23 cellular contexts compared by ENCODE assay signal in genomic region chr11:69878927-69879733, GRCh38. TPM values are rescaled to one million over a fixed set of nuclear protein-coding genes. Genes with fewer than 3 reads are reported as not detected.
"Had no signal": no experiment of that assay in that cellular context is flagged by ENCODE, and none has a peak within 500 bp of the region (broad histone marks: within the 10 kb centered on the region; RNA-seq: fewer than 3 reads in every experiment).

No MANE protein-coding gene starts in this region.

- H3K4me1 ChIP-seq: ascending aorta, heart left ventricle, psoas muscle, SJSA1, uterus had no signal

- ATAC-seq: activated CD4-positive, alpha-beta T cell treated with anti-CD3 and anti-CD28 coated beads for 36 hours; activated CD8-positive, alpha-beta T cell treated with anti-CD3 and anti-CD28 coated beads for 36 hours; heart left ventricle; naive thymus-derived CD4-positive, alpha-beta T cell; psoas muscle; stimulated activated naive CD8-positive, alpha-beta T cell treated with anti-CD3 and anti-CD28 coated beads, Interleukin-15, amount 100 ng/mL, for 72 hours; T-cell had no signal

- H3K27me3 ChIP-seq: ascending aorta, uterus had no signal

- H3K27ac ChIP-seq: ascending aorta, heart left ventricle, psoas muscle, SJSA1, thoracic aorta, uterus had no signal

- H3K4me3 ChIP-seq: ascending aorta, heart left ventricle, psoas muscle, SJSA1, thoracic aorta, uterus had no signal

- H3K27ac Mint-ChIP-seq: activated CD4-positive, alpha-beta T cell treated with anti-CD3 and anti-CD28 coated beads for 36 hours; activated CD8-positive, alpha-beta T cell treated with anti-CD3 and anti-CD28 coated beads for 36 hours; naive thymus-derived CD4-positive, alpha-beta T cell; stimulated activated naive CD8-positive, alpha-beta T cell treated with anti-CD3 and anti-CD28 coated beads, Interleukin-15, amount 100 ng/mL, for 72 hours; T-cell had no signal

- H3K36me3 ChIP-seq: ascending aorta, heart left ventricle, SJSA1, thoracic aorta, uterus had no signal

- H3K36me3 Mint-ChIP-seq: naive thymus-derived CD4-positive, alpha-beta T cell; T-cell had no signal

- H3K27me3 Mint-ChIP-seq: activated CD8-positive, alpha-beta T cell treated with anti-CD3 and anti-CD28 coated beads for 36 hours had no signal

- H3K4me1 Mint-ChIP-seq: activated CD4-positive, alpha-beta T cell treated with anti-CD3 and anti-CD28 coated beads for 36 hours; stimulated activated naive CD8-positive, alpha-beta T cell treated with anti-CD3 and anti-CD28 coated beads, Interleukin-15, amount 100 ng/mL, for 72 hours; T-cell had no signal

- DNase-seq: activated CD4-positive, alpha-beta T cell treated with anti-CD3 and anti-CD28 coated beads for 36 hours; activated CD8-positive, alpha-beta T cell treated with anti-CD3 and anti-CD28 coated beads for 36 hours; activated gamma-delta T cell; effector CD4-positive, alpha-beta T cell; naive thymus-derived CD4-positive, alpha-beta T cell; occipital lobe; psoas muscle; stimulated activated CD4-positive, alpha-beta T cell treated with anti-CD3 and anti-CD28 coated beads, Interleukin-15, amount 100 ng/mL, for 24 hours; stimulated activated CD4-positive, alpha-beta T cell treated with anti-CD3 and anti-CD28 coated beads, Interleukin-4, amount 100 ng/mL, for 4 hours; stimulated activated naive CD8-positive, alpha-beta T cell treated with anti-CD3 and anti-CD28 coated beads, Interleukin-15, amount 100 ng/mL, for 72 hours; T1000 had no signal

- H3K9me3 ChIP-seq: ascending aorta, heart left ventricle, psoas muscle, SJSA1, thoracic aorta, uterus had no signal

- H3K4me3 Mint-ChIP-seq: activated CD4-positive, alpha-beta T cell treated with anti-CD3 and anti-CD28 coated beads for 36 hours; activated CD8-positive, alpha-beta T cell treated with anti-CD3 and anti-CD28 coated beads for 36 hours; naive thymus-derived CD4-positive, alpha-beta T cell; stimulated activated naive CD8-positive, alpha-beta T cell treated with anti-CD3 and anti-CD28 coated beads, Interleukin-15, amount 100 ng/mL, for 72 hours; T-cell had no signal

- H3K9me3 Mint-ChIP-seq: activated CD8-positive, alpha-beta T cell treated with anti-CD3 and anti-CD28 coated beads for 36 hours; naive thymus-derived CD4-positive, alpha-beta T cell; stimulated activated naive CD8-positive, alpha-beta T cell treated with anti-CD3 and anti-CD28 coated beads, Interleukin-15, amount 100 ng/mL, for 72 hours; T-cell had no signal

RNA-seq across cellular contexts. Expression of gene FGF3, which starts 59.9 kb away (rescaled TPM):
- total RNA-seq: activated CD4-positive, alpha-beta T cell treated with anti-CD3 and anti-CD28 coated beads for 36 hours; activated CD8-positive, alpha-beta T cell treated with anti-CD3 and anti-CD28 coated beads for 36 hours; ascending aorta; bronchial epithelial cell; fibroblast of lung; frontal cortex; heart left ventricle; lung microvascular endothelial cell; mononuclear cell; naive thymus-derived CD4-positive, alpha-beta T cell; occipital lobe; psoas muscle; SJSA1; T-cell; thoracic aorta; uterus had no signal
- polyA plus RNA-seq: fibroblast of lung; heart left ventricle; keratinocyte; naive thymus-derived CD4-positive, alpha-beta T cell; psoas muscle had no signal
